Comparison of ENCODE assay signal across 23 cellular contexts in the genomic region with DNA sequence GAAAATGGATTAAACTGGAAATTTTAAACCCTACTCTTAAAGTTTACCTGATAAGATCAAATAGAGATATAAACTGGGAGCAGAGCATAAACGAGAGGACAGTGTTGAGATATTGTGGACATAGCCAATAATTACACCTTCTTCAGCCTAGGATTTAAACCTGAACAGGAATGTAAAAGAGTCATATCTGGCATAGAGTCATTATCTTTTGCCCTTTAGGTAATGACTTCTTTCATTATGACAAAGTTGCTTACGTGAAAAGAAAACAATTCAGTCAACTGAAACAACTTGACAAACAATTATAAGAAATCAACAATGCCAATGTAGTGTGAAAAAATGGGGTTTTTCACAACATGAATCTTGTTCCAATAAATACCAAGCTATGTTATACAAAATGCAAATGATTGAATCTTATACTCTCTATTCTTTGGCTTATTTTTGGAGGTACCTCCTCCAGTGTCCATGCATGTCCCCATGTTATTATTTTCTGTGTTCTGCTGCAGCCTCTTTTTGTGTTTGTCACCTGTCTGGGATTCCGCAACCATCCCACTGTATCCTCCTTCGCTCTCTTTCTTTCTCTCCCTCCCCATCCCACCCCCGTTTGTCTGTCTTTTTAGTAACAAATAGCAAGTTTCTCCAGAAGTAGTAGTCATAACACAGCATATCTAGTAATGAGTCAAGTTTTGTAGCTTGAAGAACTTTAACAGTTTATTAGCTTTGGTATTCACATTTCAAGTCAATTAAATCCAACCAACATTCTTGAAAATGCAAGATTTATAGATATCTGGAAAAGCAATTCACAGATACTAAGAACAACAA.
"Had no signal": no experiment of that assay in that cellular context is flagged by ENCODE, and none has a peak within 500 bp of the region (broad histone marks: within the 10 kb centered on the region; RNA-seq: fewer than 3 reads in every experiment).

No MANE protein-coding gene starts in this region.

- H3K4me3 Mint-ChIP-seq: endodermal cell; immature natural killer cell; memory B cell; naive B cell; nephron; stimulated activated naive B cell treated with anti-CD40 and anti-IgM and Interleukin-4, amounts not matched to agents 10 μg/mL and 1 μg/mL and 100 μg/mL, for 72 hours; stimulated activated naive CD8-positive, alpha-beta T cell treated with anti-CD3 and anti-CD28 coated beads, Interleukin-15, amount 100 ng/mL, for 72 hours had no signal

- H3K4me1 ChIP-seq: colonic mucosa, foreskin keratinocyte, left lung, lower lobe of right lung, pancreas, tibial nerve had no signal

- H3K27ac ChIP-seq: colonic mucosa, foreskin keratinocyte, left lung, lower lobe of right lung, pancreas, testis, tibial nerve had no signal

- H3K27ac Mint-ChIP-seq: endodermal cell; immature natural killer cell; memory B cell; naive B cell; nephron; progenitor cell of endocrine pancreas; stimulated activated naive B cell treated with anti-CD40 and anti-IgM and Interleukin-4, amounts not matched to agents 10 μg/mL and 1 μg/mL and 100 μg/mL, for 72 hours; stimulated activated naive CD8-positive, alpha-beta T cell treated with anti-CD3 and anti-CD28 coated beads, Interleukin-15, amount 100 ng/mL, for 72 hours had no signal

- H3K36me3 ChIP-seq: colonic mucosa, left lung, lower lobe of right lung, pancreas, tibial nerve had no signal

- H3K4me1 Mint-ChIP-seq: immature natural killer cell; memory B cell; naive B cell; stimulated activated naive B cell treated with anti-CD40 and anti-IgM and Interleukin-4, amounts not matched to agents 10 μg/mL and 1 μg/mL and 100 μg/mL, for 72 hours; stimulated activated naive CD8-positive, alpha-beta T cell treated with anti-CD3 and anti-CD28 coated beads, Interleukin-15, amount 100 ng/mL, for 72 hours had no signal

- H3K4me3 ChIP-seq: colonic mucosa, left lung, lower lobe of right lung, pancreas, smooth muscle cell, testis, tibial nerve had no signal

- H3K27me3 Mint-ChIP-seq: memory B cell, progenitor cell of endocrine pancreas had no signal

- DNase-seq: colonic mucosa; dermis blood vessel endothelial cell; endodermal cell; erythroblast; foreskin keratinocyte; immature natural killer cell; left lung; lower lobe of right lung; midbrain; naive B cell; occipital lobe; pancreas; right cardiac atrium; stimulated activated CD4-positive, alpha-beta T cell treated with anti-CD3 and anti-CD28 coated beads, Interleukin-1b, Interleukin-23, amount 100 ng/mL, for 48 hours; stimulated activated CD4-positive, alpha-beta T cell treated with anti-CD3 and anti-CD28 coated beads, Interleukin-4, amount 100 ng/mL, for 24 hours; stimulated activated naive B cell treated with anti-CD40 and anti-IgM and Interleukin-4, amounts not matched to agents 10 μg/mL and 1 μg/mL and 100 μg/mL, for 72 hours; stimulated activated naive CD8-positive, alpha-beta T cell treated with anti-CD3 and anti-CD28 coated beads, Interleukin-15, amount 100 ng/mL, for 72 hours; testis had no signal

- H3K9me3 Mint-ChIP-seq: endodermal cell, memory B cell had no signal

- H3K27me3 ChIP-seq: colonic mucosa, foreskin keratinocyte, left lung, pancreas, testis, tibial nerve had no signal

- H3K9me3 ChIP-seq: colonic mucosa, left lung, lower lobe of right lung, pancreas, testis, tibial nerve had no signal

- ATAC-seq: foreskin keratinocyte; left lung; lower lobe of right lung; pancreas; right cardiac atrium; stimulated activated naive B cell treated with anti-CD40 and anti-IgM and Interleukin-4, amounts not matched to agents 10 μg/mL and 1 μg/mL and 100 μg/mL, for 72 hours; stimulated activated naive CD8-positive, alpha-beta T cell treated with anti-CD3 and anti-CD28 coated beads, Interleukin-15, amount 100 ng/mL, for 72 hours had no signal
